In genomic region chr14:75559451-75560187, GRCh38 we compare ENCODE assay signal across 8 cellular contexts. TPM values are rescaled to one million over a fixed set of nuclear protein-coding genes. Genes with fewer than 3 reads are reported as not detected.
DNase-seq lines count a peak whose midpoint lies in the region; ATAC-seq and TF ChIP-seq lines count a peak whose summit lies in the region.

No MANE protein-coding gene starts in this region.

- TF ChIP-seq CTCF in HL-60 (IDR thresholded peaks at IDR 0.05; ENCODE audit: insufficient read depth, low read length), result no peak
- no peak for TF ChIP-seq CTCF in right lobe of liver (IDR thresholded peaks at IDR 0.05)

- intact Hi-C loops in right lobe of liver (cut with DNase I), result no loop called here

- H3K4me3 ChIP-seq in HL-60 (replicated peaks; ENCODE audit: insufficient read depth, low read length), result no peak overlapping the region
- no peak overlapping the region for H3K4me3 ChIP-seq in right lobe of liver

- DNase-seq in CD1c-positive myeloid dendritic cell (ENCODE audit: extremely low spot score) (peak; percentile 33), HL-60 (ENCODE audit: low read depth in 1 of 2, low spot score in 1 of 2) (peak; percentile 57 to 80), right lobe of liver (peak in 2 of 3 donors; percentile 56 to 62), NCI-H187 (lab: John Stamatoyannopoulos, UW) (no peak), ureter (ENCODE audit: low spot score) (no peak), mucosa of gallbladder (ENCODE audit: low spot score) (no peak), NCI-H69 (lab: John Stamatoyannopoulos, UW) (no peak)
- DNase-seq in activated CD8-positive, alpha-beta memory T cell treated with anti-CD3 and anti-CD28 coated beads, Interleukin-2, amount 50 U/mL, for 4 hours, result peak; percentile 30

- H3K9me3 ChIP-seq in right lobe of liver, result no peaks in the 10 kb centered on the region

- peaks cover 0 to 9% (median 3%) of the 10 kb centered on the region in 4 donors for H3K4me1 ChIP-seq in right lobe of liver

- no peaks in the 10 kb centered on the region for H3K36me3 ChIP-seq in right lobe of liver

- no peak for TF ChIP-seq POLR2A in right lobe of liver (IDR thresholded peaks at IDR 0.05)

- H3K27ac ChIP-seq in HL-60 (replicated peaks) (no peak overlapping the region), right lobe of liver (no peak overlapping the region)

- 89% methylated on average over 4 of the region's 6 CpGs for WGBS in right lobe of liver (ENCODE audit: insufficient coverage, low coverage, low lambda C conversion rate, missing lambda C conversion rate)

- H3K27me3 ChIP-seq in HL-60 (ENCODE audit: insufficient read depth, poor library complexity, severe bottlenecking), result no peaks in the 10 kb centered on the region
- H3K27me3 ChIP-seq in right lobe of liver, result no peaks in the 10 kb centered on the region

- peak; percentile 39 to 63 (median 54) for ATAC-seq in right lobe of liver

RNA-seq across cellular contexts. Expression of gene FLVCR2, which starts 18.8 kb away (rescaled TPM):
- 10 to 100 TPM; 17.0 to 42.8 (median 27.8) TPM for total RNA-seq in right lobe of liver
- total RNA-seq in ureter, result 6.9 TPM
- 8.7 TPM for total RNA-seq in mucosa of gallbladder

RNA-seq across cellular contexts. Expression of gene BATF, which starts 37.4 kb away (rescaled TPM):
- total RNA-seq in right lobe of liver (10 to 100 TPM in 2 of 6 experiments, 1 to 10 TPM in 1, under 1 TPM in 3; 0.24 to 10.4 (median 0.87) TPM), ureter (19.4 TPM), mucosa of gallbladder (5.7 TPM)

Comparison
In these comparisons a context has a peak if more than half of its experiments do, and no peak if none do; other contexts are left out.
1. DNase-seq: peak in CD1c-positive myeloid dendritic cell (single experiment), HL-60 (2 of 2), activated CD8-positive, alpha-beta memory T cell treated with anti-CD3 and anti-CD28 coated beads, Interleukin-2, amount 50 U/mL, for 4 hours (single experiment) and right lobe of liver (2 of 3); none in NCI-H187 (0 of 2), ureter (single experiment), mucosa of gallbladder (single experiment) and NCI-H69 (single experiment).